1 cellular context compared by ENCODE assay signal in genomic region chr16:89096042-89096717, GRCh38.
TF ChIP-seq lines count a peak whose summit lies in the region.

No MANE protein-coding gene starts in this region.

TF ChIP-seq in SK-N-SH, 30 proteins besides CTCF, POLR2A, EP300 and RAD21 (continued from another document):
- no peak for TF ChIP-seq USF2 (IDR thresholded peaks at IDR 0.05; ENCODE audit: borderline replicate concordance, low read depth, low read length)
- no peak for TF ChIP-seq USF1 (IDR thresholded peaks at IDR 0.05; ENCODE audit: borderline replicate concordance, low read depth)
- no peak for TF ChIP-seq ZBTB33 (IDR thresholded peaks at IDR 0.05; ENCODE audit: borderline replicate concordance, low read depth)
- TF ChIP-seq TCF12 (IDR thresholded peaks at IDR 0.05) = no peak
- no peak for TF ChIP-seq PBX3 (IDR thresholded peaks at IDR 0.05)
- no peak for TF ChIP-seq GATA2 (CRISPR knock-in tag; IDR thresholded peaks at IDR 0.05)
- no peak for TF ChIP-seq NFIC (IDR thresholded peaks at IDR 0.05; ENCODE audit: borderline replicate concordance)
- TF ChIP-seq NRF1 (IDR thresholded peaks at IDR 0.05; ENCODE audit: low read depth, low read length) = no peak
- TF ChIP-seq TAF1 (IDR thresholded peaks at IDR 0.05; ENCODE audit: borderline replicate concordance, low read depth, low read length) = no peak
- TF ChIP-seq FOSL2 (IDR thresholded peaks at IDR 0.05; ENCODE audit: borderline replicate concordance, low read depth) = no peak
- TF ChIP-seq JUND (IDR thresholded peaks at IDR 0.05) = no peak
- TF ChIP-seq GABPA (IDR thresholded peaks at IDR 0.05; ENCODE audit: low read depth) = no peak
- TF ChIP-seq TEAD4 (IDR thresholded peaks at IDR 0.05; ENCODE audit: borderline replicate concordance, insufficient read depth) = no peak
- no peak for TF ChIP-seq RCOR1 (IDR thresholded peaks at IDR 0.05; ENCODE audit: low read length)
- no peak for TF ChIP-seq EZH2phosphoT487 (IDR thresholded peaks at IDR 0.05; ENCODE audit: borderline replicate concordance, low read depth)
TF ChIP-seq in SK-N-SH: peak in this region for 0.
